Comparison of ENCODE assay signal across 21 cellular contexts in the genomic region with DNA sequence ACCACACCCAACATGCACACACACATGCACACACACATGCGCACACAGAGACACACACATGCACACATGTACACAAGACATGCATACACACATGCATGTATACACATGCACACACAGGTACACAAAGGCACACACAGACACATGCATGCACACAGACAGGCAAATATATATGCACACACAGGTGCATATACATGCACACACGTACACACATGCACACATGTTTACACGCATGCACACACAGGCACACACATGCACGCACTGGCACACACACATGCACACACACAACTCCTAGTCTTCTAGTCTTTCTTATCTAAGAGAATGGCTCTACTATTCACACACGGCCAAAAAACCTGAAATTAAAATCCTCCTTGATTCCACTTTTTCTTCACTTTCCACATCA.
DNase-seq lines count a peak whose midpoint lies in the region; ATAC-seq, FAIRE-seq and TF ChIP-seq lines count a peak whose summit lies in the region.
"Had no signal": no experiment of that assay in that cellular context is flagged by ENCODE, and none has a peak within 500 bp of the region (broad histone marks: within the 10 kb centered on the region; RNA-seq: fewer than 3 reads in every experiment).

No MANE protein-coding gene starts in this region.

- H4K91ac ChIP-seq in H9 (ENCODE audit: insufficient read length, low read depth, low read length), result no peak overlapping the region
- H4K91ac ChIP-seq in neuronal stem cell (ENCODE audit: low read depth, low read length, poor library complexity), result no peak overlapping the region

- H2BK12ac ChIP-seq in H9 (ENCODE audit: insufficient read length, low read depth, low read length) (no peak overlapping the region), neuronal stem cell (ENCODE audit: low read length) (peak overlapping the region; percentile 28)

- H3K4ac ChIP-seq in H9 (ENCODE audit: low read depth, low read length) (no peak overlapping the region), neuronal stem cell (ENCODE audit: low read length) (peak overlapping the region; percentile 37)

- H3K18ac ChIP-seq in H9 (ENCODE audit: insufficient read length, low read depth, low read length), result no peak overlapping the region
- peak overlapping the region; percentile 28 for H3K18ac ChIP-seq in neuronal stem cell (ENCODE audit: low read length)

- H3K4me1 ChIP-seq in H9 (ENCODE audit: insufficient read depth, low read length), result no peaks in the 10 kb centered on the region
- peaks cover 4 to 13% of the 10 kb centered on the region in 2 donors for H3K4me1 ChIP-seq in neuronal stem cell (ENCODE audit: control insufficient read depth in 2 of 2, insufficient read depth in 1 of 2, low read depth in 1 of 2, low read length in 2 of 2)
- H3K4me1 ChIP-seq: HAP-1 had no signal

- no peak overlapping the region for H3K27ac Mint-ChIP-seq in H9
- H3K27ac Mint-ChIP-seq: CD4-positive, alpha-beta memory T cell had no signal

- H2BK120ac ChIP-seq in H9 (ENCODE audit: low read depth, low read length, poor library complexity, severe bottlenecking) (no peak overlapping the region), neuronal stem cell (ENCODE audit: low read depth, low read length) (no peak overlapping the region)

- WGBS in H9 (ENCODE audit: extremely low coverage, insufficient read length, low lambda C conversion rate), result 80% methylated on average over 1 of the region's 5 CpGs
- no CpG with 5 or more reads among the region's 5 CpGs for WGBS in neuronal stem cell (ENCODE audit: extremely low coverage in 2 of 2, insufficient read length in 2 of 2, insufficient replicate concordance in 1 of 2), 2 donors

- H3K79me1 ChIP-seq in H9 (ENCODE audit: insufficient read depth, low read depth, low read length, poor library complexity, severe bottlenecking), result no peaks in the 10 kb centered on the region
- H3K79me1 ChIP-seq in neuronal stem cell (ENCODE audit: low read depth, low read length), result peaks cover 2% of the 10 kb centered on the region

- H3T11ph ChIP-seq in H9 (ENCODE audit: low read length), result no peak overlapping the region

- no peak overlapping the region for H3K14ac ChIP-seq in H9 (ENCODE audit: insufficient read depth, low read length)
- H3K14ac ChIP-seq in neuronal stem cell (ENCODE audit: low read length), result peak overlapping the region; percentile 77

- no peaks in the 10 kb centered on the region for H3K79me2 ChIP-seq in H9 (ENCODE audit: insufficient read depth, low read length)

- H4K8ac ChIP-seq in H9 (replicated peaks; ENCODE audit: insufficient read length, low read depth, low read length) (peak overlapping the region; percentile 97), neuronal stem cell (ENCODE audit: low read depth, low read length) (no peak overlapping the region)

- H2AK5ac ChIP-seq in H9 (ENCODE audit: insufficient read length, low read length) (no peak overlapping the region), neuronal stem cell (ENCODE audit: low read depth, low read length) (no peak overlapping the region)

- no peak overlapping the region for H3K4me3 Mint-ChIP-seq in H9
- H3K4me3 Mint-ChIP-seq: CD4-positive, alpha-beta memory T cell had no signal

- peak; percentile 94 for FAIRE-seq in HTR-8/SVneo (lab: Jason Lieb, UNC)
- FAIRE-seq: A549, GM12892, GM19239 had no signal

- H3K36me3 ChIP-seq in neuronal stem cell (replicated peaks in 1 of 2; ENCODE audit: control insufficient read depth in 2 of 2, insufficient read depth in 2 of 2, low read length in 2 of 2), result peaks cover 0 to 2% of the 10 kb centered on the region in 2 donors
- H3K36me3 ChIP-seq: HAP-1 had no signal

- DNase-seq in H9 (no peak), HTR-8/SVneo (ENCODE audit: insufficient read length, low spot score) (no peak), neuronal stem cell (ENCODE audit: low spot score) (no peak), NCI-H510A treated with DMSO at 0.1 percent for 48 hours (lab: John Stamatoyannopoulos, UW) (no peak), NOMO-1 treated with dmso at 0.1 percent for 144 hours (lab: John Stamatoyannopoulos, UW; ENCODE audit: unreplicated experiment) (no peak)
- DNase-seq: 8988T; ACHN; AML-193; C1 segment of cervical spinal cord; Calu3; CD4-positive, alpha-beta memory T cell; COR-L47; DMS53; DMS79 treated with DMSO at 0.1 percent for 48 hours; GF-D8; GM23248 had no signal

- no peaks in the 10 kb centered on the region for H3K9me3 ChIP-seq in H9 (ENCODE audit: control insufficient read depth, low read depth, low read length)
- peaks cover 0 to 3% of the 10 kb centered on the region in 2 donors for H3K9me3 ChIP-seq in neuronal stem cell (replicated peaks in 1 of 2; ENCODE audit: control insufficient read depth in 2 of 2, insufficient read depth in 1 of 2, low read depth in 1 of 2, low read length in 2 of 2)
- H3K9me3 ChIP-seq: A549, HAP-1 had no signal

- H3K23ac ChIP-seq in H9 (ENCODE audit: insufficient read length, low read depth, low read length), result no peak overlapping the region
- peak overlapping the region; percentile 43 for H3K23ac ChIP-seq in neuronal stem cell (ENCODE audit: low read depth, low read length, poor library complexity)

- no peaks in the 10 kb centered on the region for H3K27me3 ChIP-seq in H9 (ENCODE audit: insufficient read depth, low read length)
- no peaks in the 10 kb centered on the region for H3K27me3 ChIP-seq in neuronal stem cell (ENCODE audit: control insufficient read depth in 3 of 3, insufficient read depth in 3 of 3, low read depth in 1 of 3, low read length in 3 of 3)

- H4K20me1 ChIP-seq in H9 (ENCODE audit: control insufficient read depth, insufficient read depth, insufficient read length), result no peaks in the 10 kb centered on the region

- no peaks in the 10 kb centered on the region for H3K27me3 Mint-ChIP-seq in H9 (ENCODE audit: low read depth)
- H3K27me3 Mint-ChIP-seq: CD4-positive, alpha-beta memory T cell had no signal

- H2BK5ac ChIP-seq in H9 (ENCODE audit: insufficient read length, low read length), result no peak overlapping the region
- no peak overlapping the region for H2BK5ac ChIP-seq in neuronal stem cell (ENCODE audit: low read length)

- H2BK15ac ChIP-seq in H9 (ENCODE audit: low read depth, low read length) (no peak overlapping the region), neuronal stem cell (ENCODE audit: low read length) (no peak overlapping the region)

- H3K9me3 Mint-ChIP-seq in H9, result no peaks in the 10 kb centered on the region

- H3K27ac ChIP-seq in H9 (ENCODE audit: insufficient read length, low read depth, low read length) (no peak overlapping the region), neuronal stem cell (replicated peaks; ENCODE audit: low read length) (no peak overlapping the region)
- H3K27ac ChIP-seq: A549, GM23248 had no signal

- H3K4me3 ChIP-seq in neuronal stem cell (ENCODE audit: low read length in 2 of 2), result peak overlapping the region in 1 of 2 donors; percentile 68
- H3K4me3 ChIP-seq: A549, GM23248, HAP-1 had no signal

- H2BK20ac ChIP-seq in H9 (ENCODE audit: low read depth, low read length, poor library complexity, severe bottlenecking), result no peak overlapping the region

- H3K4me2 ChIP-seq in H9 (ENCODE audit: insufficient read depth, insufficient read length, low read length) (no peak overlapping the region), neuronal stem cell (ENCODE audit: insufficient read depth, low read length, poor library complexity, severe bottlenecking) (no peak overlapping the region)
- H3K4me2 ChIP-seq: A549 had no signal

- H3K36me3 Mint-ChIP-seq in H9 (ENCODE audit: insufficient read depth in 1 of 3, low read depth in 3 of 3), result no peaks in the 10 kb centered on the region
- H3K36me3 Mint-ChIP-seq: CD4-positive, alpha-beta memory T cell had no signal

- H3K23me2 ChIP-seq in H9 (ENCODE audit: insufficient read length, low read depth, low read length, poor library complexity, severe bottlenecking), result no peaks in the 10 kb centered on the region

- no peak for TF ChIP-seq CTCF in H9 (conservative IDR thresholded peaks at IDR 0.05)

- H3K9ac ChIP-seq in H9 (ENCODE audit: extremely low read depth, insufficient read length, low read length) (no peak overlapping the region), neuronal stem cell (ENCODE audit: low read depth, low read length, poor library complexity) (peak overlapping the region; percentile 64)
- H3K9ac ChIP-seq: GM23248 had no signal

- H2AFZ ChIP-seq in H9 (ENCODE audit: low read length) (no peak overlapping the region), neuronal stem cell (ENCODE audit: low read length) (no peak overlapping the region)
- H2AFZ ChIP-seq: GM23248 had no signal

- no peak for ATAC-seq in HG02763 (IDR thresholded peaks at IDR 0.05; ENCODE audit: unreplicated experiment)
- ATAC-seq: A549 had no signal

- H3K56ac ChIP-seq in H9 (ENCODE audit: insufficient read length, low read depth, low read length), result no peak overlapping the region

- H3K4me1 Mint-ChIP-seq in H9, result no peaks in the 10 kb centered on the region
- H3K4me1 Mint-ChIP-seq: CD4-positive, alpha-beta memory T cell had no signal

- peak overlapping the region; percentile 25 for H4K5ac ChIP-seq in H9 (ENCODE audit: insufficient read length, low read depth, low read length)
